8 cellular contexts compared by ENCODE assay signal in the genomic region with DNA sequence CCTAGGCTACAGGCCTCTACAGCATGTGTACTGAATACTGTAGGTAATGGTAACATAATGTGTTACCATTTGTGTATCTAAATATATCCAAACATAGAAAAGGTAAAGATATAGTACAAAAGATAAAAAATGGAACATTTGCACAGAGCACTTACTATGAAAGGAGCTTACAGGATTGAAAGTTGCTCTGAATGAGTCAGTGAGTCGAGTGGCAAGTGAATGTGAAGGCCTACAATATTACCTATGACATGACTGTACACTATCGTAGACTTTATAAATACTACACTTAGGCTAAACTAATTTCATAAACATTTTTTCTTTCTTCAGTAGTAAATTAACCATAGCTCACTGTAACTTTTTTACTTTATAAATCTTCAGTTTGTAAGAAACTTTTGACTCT. TPM values are rescaled to one million over a fixed set of nuclear protein-coding genes. Genes with fewer than 3 reads are reported as not detected.
"Had no signal": no experiment of that assay in that cellular context is flagged by ENCODE, and none has a peak within 500 bp of the region (broad histone marks: within the 10 kb centered on the region; RNA-seq: fewer than 3 reads in every experiment).

No MANE protein-coding gene starts in this region.

- H3K27ac ChIP-seq: HL-60 had no signal

- ATAC-seq: GM23338, HepG2, K562 had no signal

- H3K4me2 ChIP-seq: GM23338 had no signal

- H3K4me3 ChIP-seq: GM23338, K562 had no signal

- H3K4me1 Mint-ChIP-seq: GM23338, H9 had no signal

- H2AFZ ChIP-seq: GM23338 had no signal

- H3K27ac Mint-ChIP-seq: GM23338, H9 had no signal

- H3K4me3 Mint-ChIP-seq: GM23338, H9 had no signal

- DNase-seq: H9, HCEC 1CT, KG1 had no signal

- H3K9me3 Mint-ChIP-seq: GM23338, H9 had no signal

RNA-seq across cellular contexts. Expression of a gene that starts 35.1 kb away (rescaled TPM):
- total RNA-seq: HT1080 had no signal
